20 cellular contexts compared by ENCODE assay signal in genomic region chr14:54453252-54453651, GRCh38. TPM values are rescaled to one million over a fixed set of nuclear protein-coding genes. Genes with fewer than 3 reads are reported as not detected.
DNase-seq lines count a peak whose midpoint lies in the region; ATAC-seq, FAIRE-seq and TF ChIP-seq lines count a peak whose summit lies in the region.
"Had no signal": no experiment of that assay in that cellular context is flagged by ENCODE, and none has a peak within 500 bp of the region (broad histone marks: within the 10 kb centered on the region; RNA-seq: fewer than 3 reads in every experiment).

No MANE protein-coding gene starts in this region.

- CTCF ChIA-PET in MCF 10A (lab: Yijun Ruan, JAX), result interaction anchor here (0.7 kb wide), 1 partner anchor 25 kb away, joined by 3 read pairs; no protein-coding TSS in a partner anchor

- H3K4me3 ChIP-seq in breast epithelium (no peak overlapping the region), epithelial cell of esophagus (ENCODE audit: low read length) (no peak overlapping the region), keratinocyte (ENCODE audit: control insufficient read depth in 2 of 3, extremely low read depth in 1 of 3, insufficient read depth in 2 of 3, low read depth in 1 of 3, low read length in 3 of 3) (no peak overlapping the region), kidney (ENCODE audit: low read length in 2 of 2) (no peak overlapping the region)
- H3K4me3 ChIP-seq: A549, GM23338 had no signal

- H3K9ac ChIP-seq in keratinocyte (ENCODE audit: control insufficient read depth, extremely low read depth, insufficient read depth, low read length) (no peak overlapping the region), kidney (ENCODE audit: low read length in 2 of 2) (no peak overlapping the region)

- dilution Hi-C loops in keratinocyte (cut with MboI; ENCODE audit: extremely low pct_ligation_motif_present, low sequenced_read_pairs), result no loop called here

- DNase-seq in MCF 10A (ENCODE audit: unreplicated experiment) (no peak), breast epithelium (ENCODE audit: low spot score in 2 of 2) (no peak), epithelial cell of esophagus (ENCODE audit: low read depth) (peak; percentile 85), keratinocyte (ENCODE audit: low read depth, low spot score) (peak; percentile 49), caudate nucleus (lab: John Stamatoyannopoulos, UW) (no peak), kidney (no peak)
- DNase-seq: AML-193; CD4-positive, alpha-beta memory T cell; DMS153; DMS79; GDM1 had no signal

- H3K27me3 ChIP-seq in breast epithelium, result no peaks in the 10 kb centered on the region
- H3K27me3 ChIP-seq in keratinocyte (ENCODE audit: control insufficient read depth, extremely low read depth, insufficient read depth, low read length), result no peaks in the 10 kb centered on the region

- H3K4me1 ChIP-seq in breast epithelium (no peaks in the 10 kb centered on the region), keratinocyte (ENCODE audit: control insufficient read depth, extremely low read depth, insufficient read depth, low read length) (peaks cover 7% of the 10 kb centered on the region), kidney (ENCODE audit: control insufficient read depth in 1 of 2, insufficient read depth in 1 of 2, low read depth in 1 of 2, low read length in 2 of 2) (no peaks in the 10 kb centered on the region)
- H3K4me1 ChIP-seq: A549 had no signal

- H3K36me3 ChIP-seq in breast epithelium (no peaks in the 10 kb centered on the region), keratinocyte (ENCODE audit: control insufficient read depth in 2 of 2, extremely low read depth in 1 of 2, insufficient read depth in 2 of 2, low read length in 2 of 2) (no peaks in the 10 kb centered on the region), kidney (ENCODE audit: control insufficient read depth in 1 of 2, insufficient read depth in 2 of 2, low read length in 2 of 2) (no peaks in the 10 kb centered on the region)

- H4K20me1 ChIP-seq in keratinocyte (ENCODE audit: control insufficient read depth, extremely low read depth, insufficient read depth, low read length), result no peaks in the 10 kb centered on the region

- BruUV-seq in MCF 10A (replicated peaks; lab: Mats Ljungman, UMichigan), result no TSS peak

- H3K9me3 Mint-ChIP-seq in MCF 10A (ENCODE audit: unreplicated experiment), result no peaks in the 10 kb centered on the region
- H3K9me3 Mint-ChIP-seq: CD4-positive, alpha-beta memory T cell had no signal

- H3K36me3 Mint-ChIP-seq in MCF 10A (ENCODE audit: insufficient read depth, unreplicated experiment), result peaks cover 7% of the 10 kb centered on the region
- H3K36me3 Mint-ChIP-seq: CD4-positive, alpha-beta memory T cell had no signal

- FAIRE-seq in keratinocyte (lab: Jason Lieb, UNC) (peak; percentile 85), kidney (lab: Jason Lieb, UNC) (no peak)
- FAIRE-seq: A549, GM12892, GM18507, H54 had no signal

- peaks cover 5% of the 10 kb centered on the region for H3K4me1 Mint-ChIP-seq in MCF 10A (ENCODE audit: insufficient read depth, unreplicated experiment)
- H3K4me1 Mint-ChIP-seq: CD4-positive, alpha-beta memory T cell had no signal

- no peak for TF ChIP-seq POLR2A in breast epithelium (IDR thresholded peaks at IDR 0.05)

- no peak overlapping the region for H3K4me3 Mint-ChIP-seq in MCF 10A (ENCODE audit: unreplicated experiment)
- H3K4me3 Mint-ChIP-seq: CD4-positive, alpha-beta memory T cell; GM23338 had no signal

- no peaks in the 10 kb centered on the region for H3K79me2 ChIP-seq in keratinocyte (ENCODE audit: control insufficient read depth, insufficient read depth, low read length)

- H3K27ac ChIP-seq in breast epithelium, result no peak overlapping the region
- H3K27ac ChIP-seq in keratinocyte (ENCODE audit: control insufficient read depth, insufficient read depth, low read length), result no peak overlapping the region
- no peak overlapping the region for H3K27ac ChIP-seq in caudate nucleus (ENCODE audit: low read depth, low read length)
- H3K27ac ChIP-seq in kidney (ENCODE audit: low read depth in 2 of 2, low read length in 2 of 2), result no peak overlapping the region
- H3K27ac ChIP-seq: 22Rv1, A549, C4-2B had no signal

- no peak; the same call in 2 of the 3 replicates for ATAC-seq in SK-N-SH treated with all-trans-retinoic acid at 6 μM for 48 hours
- no peak for ATAC-seq in HG03521 (IDR thresholded peaks at IDR 0.05; ENCODE audit: unreplicated experiment)
- ATAC-seq: A549, GM23338 had no signal

- POLR2A ChIA-PET in MCF 10A (lab: Yijun Ruan, JAX), result interaction anchor here (1.0 to 1.3 kb wide), 3 partner anchors 12 to 18 kb away, joined by 3 to 4 read pairs (median 3); no protein-coding TSS in a partner anchor

- no peak for TF ChIP-seq CTCF in MCF 10A (IDR thresholded peaks at IDR 0.05; ENCODE audit: unreplicated experiment)
- no peak for TF ChIP-seq CTCF in breast epithelium (IDR thresholded peaks at IDR 0.05)
- TF ChIP-seq CTCF in epithelial cell of esophagus (IDR thresholded peaks at IDR 0.05; ENCODE audit: insufficient read depth, low read depth, low read length, missing control alignments), result no peak
- no peak for TF ChIP-seq CTCF in keratinocyte (optimal IDR thresholded peaks at IDR 0.05 in 1 of 3, IDR thresholded peaks at IDR 0.05 in 1 of 3, conservative IDR thresholded peaks at IDR 0.05 in 1 of 3; ENCODE audit: extremely low read depth in 1 of 3, insufficient read depth in 2 of 3, low read length in 3 of 3)
- no peak for TF ChIP-seq CTCF in kidney (IDR thresholded peaks at IDR 0.05; ENCODE audit: borderline replicate concordance, extremely low read depth, insufficient read depth)

- H3K9me1 ChIP-seq in keratinocyte (ENCODE audit: control insufficient read depth, extremely low read depth, insufficient read depth, low read length), result no peaks in the 10 kb centered on the region

- no peaks in the 10 kb centered on the region for H3K9me3 ChIP-seq in breast epithelium
- no peaks in the 10 kb centered on the region for H3K9me3 ChIP-seq in keratinocyte (ENCODE audit: control insufficient read depth, low read depth, low read length)
- no peaks in the 10 kb centered on the region for H3K9me3 ChIP-seq in kidney (ENCODE audit: control insufficient read depth in 1 of 2, low read length in 2 of 2)
- H3K9me3 ChIP-seq: A549 had no signal

- no peak overlapping the region for H3K4me2 ChIP-seq in keratinocyte (ENCODE audit: control insufficient read depth, extremely low read depth, insufficient read depth, low read depth, low read length)
- H3K4me2 ChIP-seq: A549, GM23338 had no signal

- H2AFZ ChIP-seq in keratinocyte (ENCODE audit: control insufficient read depth, low read length), result no peak overlapping the region
- H2AFZ ChIP-seq: GM23338 had no signal

- no peaks in the 10 kb centered on the region for H3K27me3 Mint-ChIP-seq in MCF 10A (ENCODE audit: insufficient read depth, unreplicated experiment)

- intact Hi-C loops in MCF 10A (cut with micrococcal nuclease) (no loop called here), breast epithelium (cut with DNase I; ENCODE audit: low total_unique reads) (no loop called here), kidney (cut with DNase I) (no loop called here)

- H3K27ac Mint-ChIP-seq in MCF 10A (ENCODE audit: low read depth, unreplicated experiment), result peak overlapping the region; percentile 49
- H3K27ac Mint-ChIP-seq: CD4-positive, alpha-beta memory T cell; GM23338 had no signal

RNA-seq across cellular contexts. Expression of gene CNIH1, which starts 12.1 kb away (rescaled TPM):
- 217 and 228 TPM in 2 replicates for total RNA-seq in MCF 10A (2022)
- 100 to 1,000 TPM; 120 to 200 (median 146) TPM for total RNA-seq in breast epithelium
- polyA plus RNA-seq in keratinocyte, result 220 to 322 TPM (median 314 TPM) in 3 replicates
- 232 TPM for polyA plus RNA-seq in keratinocyte (2011; ENCODE audit: low read depth)
- 185 and 284 TPM in 2 replicates for polyA plus RNA-seq in keratinocyte (2011; cell fraction: cytosol; rRNA removed)
- polyA plus RNA-seq in keratinocyte (2011; cell fraction: nucleus; rRNA removed), result 124 and 150 TPM in 2 replicates
- polyA plus RNA-seq in keratinocyte (2012; ENCODE audit: low replicate concordance), result 135 and 160 TPM in 2 replicates
- polyA minus RNA-seq in keratinocyte, result 161 to 241 TPM (median 212 TPM) in 3 replicates
- polyA minus RNA-seq in keratinocyte (2011; cell fraction: cytosol; rRNA and poly(A)+ RNA removed), result 129 TPM
- polyA minus RNA-seq in keratinocyte (2011; cell fraction: nucleus; rRNA and poly(A)+ RNA removed), result 51.6 and 76.4 TPM in 2 replicates
- 64.8 TPM for total RNA-seq in kidney
- 78.3 TPM for polyA plus RNA-seq in kidney (ENCODE audit: insufficient read depth, low read depth, low replicate concordance)

RNA-seq across cellular contexts. Expression of gene GMFB, which starts 35.5 kb away (rescaled TPM):
- total RNA-seq in MCF 10A (2022) (53.3 and 65.0 TPM in 2 replicates), breast epithelium (10 to 100 TPM; 43.3 to 82.5 (median 64.6) TPM), kidney (53.6 TPM)
- polyA plus RNA-seq in keratinocyte (21.6 to 50.5 TPM (median 27.3 TPM) in 3 replicates), kidney (ENCODE audit: insufficient read depth, low read depth, low replicate concordance) (22.7 TPM)
- 46.4 TPM for polyA plus RNA-seq in keratinocyte (2011; ENCODE audit: low read depth)
- 21.0 and 39.3 TPM in 2 replicates for polyA plus RNA-seq in keratinocyte (2011; cell fraction: cytosol; rRNA removed)
- polyA plus RNA-seq in keratinocyte (2011; cell fraction: nucleus; rRNA removed), result 15.4 and 23.2 TPM in 2 replicates
- 20.8 and 39.9 TPM in 2 replicates for polyA plus RNA-seq in keratinocyte (2012; ENCODE audit: low replicate concordance)
- 4.4 to 33.0 TPM (median 15.3 TPM) in 3 replicates for polyA minus RNA-seq in keratinocyte
- 12.1 TPM for polyA minus RNA-seq in keratinocyte (2011; cell fraction: cytosol; rRNA and poly(A)+ RNA removed)
- 9.2 and 18.3 TPM in 2 replicates for polyA minus RNA-seq in keratinocyte (2011; cell fraction: nucleus; rRNA and poly(A)+ RNA removed)

RNA-seq across cellular contexts. Expression of gene CDKN3, which starts 56.4 kb away (rescaled TPM):
- total RNA-seq in MCF 10A (2022) (66.4 and 66.5 TPM in 2 replicates), breast epithelium (1 to 10 TPM; 2.0 to 4.3 (median 2.9) TPM), kidney (1.2 TPM)
- polyA plus RNA-seq in keratinocyte (6.8 to 51.6 TPM (median 26.8 TPM) in 3 replicates), kidney (ENCODE audit: insufficient read depth, low read depth, low replicate concordance) (2.1 TPM)
- not detected for polyA plus RNA-seq in keratinocyte (2011; ENCODE audit: low read depth)
- polyA plus RNA-seq in keratinocyte (2011; cell fraction: cytosol; rRNA removed), result 9.2 and 20.8 TPM in 2 replicates
- 3.2 and 3.8 TPM in 2 replicates for polyA plus RNA-seq in keratinocyte (2011; cell fraction: nucleus; rRNA removed)
- polyA plus RNA-seq in keratinocyte (2012; ENCODE audit: low replicate concordance), result 0.30 and 28.7 TPM in 2 replicates
- 2.4 to 22.9 TPM (median 7.5 TPM) in 3 replicates for polyA minus RNA-seq in keratinocyte
- polyA minus RNA-seq in keratinocyte (2011; cell fraction: cytosol; rRNA and poly(A)+ RNA removed), result 2.5 TPM
- 0.63 and 3.3 TPM in 2 replicates for polyA minus RNA-seq in keratinocyte (2011; cell fraction: nucleus; rRNA and poly(A)+ RNA removed)

RNA-seq across cellular contexts. Expression of gene CGRRF1, which starts 56.5 kb away (rescaled TPM):
- total RNA-seq in MCF 10A (2022), result 17.5 and 22.3 TPM in 2 replicates
- 10 to 100 TPM; 21.0 to 25.5 (median 23.6) TPM for total RNA-seq in breast epithelium
- polyA plus RNA-seq in keratinocyte, result 10.9 to 19.5 TPM (median 17.0 TPM) in 3 replicates
- polyA plus RNA-seq in keratinocyte (2011; ENCODE audit: low read depth), result 9.3 TPM
- polyA plus RNA-seq in keratinocyte (2011; cell fraction: cytosol; rRNA removed), result 9.6 and 22.3 TPM in 2 replicates
- polyA plus RNA-seq in keratinocyte (2011; cell fraction: nucleus; rRNA removed), result 11.9 and 13.3 TPM in 2 replicates
- 14.1 and 14.7 TPM in 2 replicates for polyA plus RNA-seq in keratinocyte (2012; ENCODE audit: low replicate concordance)
- polyA minus RNA-seq in keratinocyte, result 0.82 to 6.6 TPM (median 5.8 TPM) in 3 replicates
- 5.9 TPM for polyA minus RNA-seq in keratinocyte (2011; cell fraction: cytosol; rRNA and poly(A)+ RNA removed)
- 3.8 and 4.1 TPM in 2 replicates for polyA minus RNA-seq in keratinocyte (2011; cell fraction: nucleus; rRNA and poly(A)+ RNA removed)
- 19.6 TPM for total RNA-seq in kidney
- 26.2 TPM for polyA plus RNA-seq in kidney (ENCODE audit: insufficient read depth, low read depth, low replicate concordance)

Comparison
In these comparisons a context has a peak if more than half of its experiments do, and no peak if none do; other contexts are left out.
1. RNA of gene CDKN3, which starts 56.4 kb away (total RNA-seq): 66.4 to 66.5 TPM in MCF 10A; 2.0 to 4.3 TPM in breast epithelium and 1.2 TPM in kidney (single experiment); every median in the first group is over 10 times any median in the second.
2. DNase-seq: peak in epithelial cell of esophagus (single experiment) and keratinocyte (single experiment); none in MCF 10A (single experiment), breast epithelium (0 of 2), caudate nucleus (0 of 61) and kidney (single experiment).